15 cellular contexts compared by ENCODE assay signal in the genomic region with DNA sequence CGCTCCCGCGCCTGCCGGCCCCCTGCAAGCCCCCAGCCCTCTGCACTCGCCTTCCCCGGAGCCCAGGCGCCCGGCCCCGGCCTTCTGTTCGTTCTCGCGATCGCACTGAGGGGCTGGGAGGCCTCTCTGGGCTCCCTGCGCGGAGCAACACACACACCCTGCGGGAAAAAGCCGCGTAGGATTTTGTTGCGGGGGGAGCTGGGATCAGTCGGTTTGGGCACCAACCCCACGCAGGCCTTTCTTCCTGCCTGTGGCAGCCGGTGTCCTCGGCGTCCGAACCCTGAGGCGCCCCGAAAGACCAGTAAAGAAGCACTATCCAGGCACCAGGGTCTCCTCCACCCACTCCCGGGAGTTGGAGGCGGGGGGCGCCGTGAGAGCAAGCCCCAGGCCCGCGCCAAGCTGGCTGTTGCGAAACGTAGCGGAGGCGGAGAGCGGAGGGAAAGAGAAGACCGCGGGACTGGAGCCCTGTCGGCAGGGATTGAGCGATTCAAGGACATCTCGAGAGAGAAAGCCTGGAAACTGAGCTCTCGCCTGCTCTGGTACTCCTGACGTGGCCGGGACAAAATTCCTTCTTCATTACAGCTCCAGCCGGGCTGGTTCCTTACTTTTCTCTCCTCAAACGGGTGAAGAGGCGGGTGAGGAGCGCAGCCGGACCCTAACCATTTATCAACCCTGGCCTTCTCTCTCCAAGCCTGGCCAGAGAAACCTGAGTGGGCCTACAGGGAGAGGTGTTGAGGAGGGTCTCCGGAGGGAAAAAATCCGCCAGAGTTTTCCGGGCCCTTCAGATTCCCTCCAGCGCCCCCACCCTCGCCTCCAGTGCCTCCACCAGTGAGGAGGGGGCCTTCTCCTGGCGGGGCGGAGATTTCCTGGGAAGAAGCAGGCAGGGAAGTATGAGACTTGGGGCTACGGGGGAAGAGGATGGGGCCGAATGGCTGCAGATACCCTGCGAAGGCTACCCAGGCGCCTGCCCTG. TPM values are rescaled to one million over a fixed set of nuclear protein-coding genes. Genes with fewer than 3 reads are reported as not detected.
DNase-seq lines count a peak whose midpoint lies in the region; ATAC-seq and TF ChIP-seq lines count a peak whose summit lies in the region.
"Had no signal": no experiment of that assay in that cellular context is flagged by ENCODE, and none has a peak within 500 bp of the region (broad histone marks: within the 10 kb centered on the region; RNA-seq: fewer than 3 reads in every experiment).

No MANE protein-coding gene starts in this region.

- in situ Hi-C loops in GM23248 (cut with MboI), result no loop called here

- H3K4me1 ChIP-seq in GM23248 (ENCODE audit: insufficient read depth) (peaks cover 39% of the 10 kb centered on the region), iPS-15b (ENCODE audit: control insufficient read depth, insufficient read depth, low read length) (peaks cover 2% of the 10 kb centered on the region), psoas muscle (peaks cover 21% of the 10 kb centered on the region)
- H3K4me1 ChIP-seq: colonic mucosa had no signal

- peak overlapping the region; percentile 97 for H3K9ac ChIP-seq in GM23248
- no peak overlapping the region for H3K9ac ChIP-seq in iPS-15b (ENCODE audit: low read depth, low read length)
- H3K9ac ChIP-seq: SK-N-SH had no signal

- H3K36me3 ChIP-seq in GM23248 (ENCODE audit: low read depth) (no peaks in the 10 kb centered on the region), iPS-15b (ENCODE audit: control insufficient read depth, insufficient read depth, low read length) (no peaks in the 10 kb centered on the region), psoas muscle (ENCODE audit: insufficient read depth in 1 of 2, low read depth in 1 of 2) (no peaks in the 10 kb centered on the region)
- H3K36me3 ChIP-seq: colonic mucosa had no signal

- DNase-seq in GM23248 (peak; percentile 95), astrocyte of the hippocampus (ENCODE audit: low read depth, low spot score) (peak; percentile 16), psoas muscle (peak; percentile 73 to 83), NK-92 (lab: John Stamatoyannopoulos, UW; ENCODE audit: unreplicated experiment) (no peak), NAMALWA (ENCODE audit: low spot score) (no peak)
- DNase-seq: colonic mucosa, NCI-H1105 treated with DMSO at 0.1 percent for 48 hours, SK-N-SH had no signal

- peak overlapping the region; percentile 94 for H3K4me2 ChIP-seq in GM23248 (ENCODE audit: unreplicated experiment)
- H3K4me2 ChIP-seq: SK-N-SH had no signal

- peaks cover 93% of the 10 kb centered on the region for H3K79me2 ChIP-seq in GM23248 (ENCODE audit: insufficient read depth)

- H3K4me3 ChIP-seq in GM23248 (peak overlapping the region; percentile 77), iPS-15b (ENCODE audit: low read depth, low read length) (peak overlapping the region; percentile 13), psoas muscle (peak overlapping the region; percentile 19)
- H3K4me3 ChIP-seq: colonic mucosa had no signal

- 9 to 10% methylated on average over 60 to 62 of the region's 62 CpGs for WGBS in GM23248 (ENCODE audit: low coverage in 1 of 2, low lambda C conversion rate in 2 of 2, missing lambda C conversion rate in 2 of 2), 2 experiments
- WGBS in psoas muscle, 3 donors, result 64 to 67% (median 65%) methylated on average over 62 of the region's 62 CpGs

- H3K9me2 ChIP-seq in GM23248 (ENCODE audit: insufficient read depth), result no peaks in the 10 kb centered on the region
- H3K9me2 ChIP-seq: SK-N-SH had no signal

- ATAC-seq in psoas muscle, result peak in 1 of 4 donors; percentile 44
- ATAC-seq in GM18909 (IDR thresholded peaks at IDR 0.05; ENCODE audit: poor library complexity, unreplicated experiment), result no peak
- ATAC-seq in GM21529 (IDR thresholded peaks at IDR 0.05; ENCODE audit: unreplicated experiment), result no peak
- ATAC-seq: activated T-helper 17 cell treated with anti-CD3 and anti-CD28 coated beads, Interleukin-2, amount 50 U/mL, for 72 hours had no signal

- no peaks in the 10 kb centered on the region for H4K20me1 ChIP-seq in GM23248 (ENCODE audit: insufficient read depth)

- H3K9me3 ChIP-seq in GM23248 (ENCODE audit: low read depth) (no peaks in the 10 kb centered on the region), iPS-15b (ENCODE audit: control insufficient read depth, insufficient read depth, low read length) (no peaks in the 10 kb centered on the region), psoas muscle (no peaks in the 10 kb centered on the region)
- H3K9me3 ChIP-seq: colonic mucosa, SK-N-SH had no signal

- no peak for TF ChIP-seq CTCF in psoas muscle (IDR thresholded peaks at IDR 0.05)

- H3F3A ChIP-seq in GM23248 (ENCODE audit: insufficient read depth), result peaks cover 30% of the 10 kb centered on the region

- H3K27ac ChIP-seq in GM23248 (peak overlapping the region; percentile 99), psoas muscle (peak overlapping the region; percentile 24)
- H3K27ac ChIP-seq: C4-2B, colonic mucosa had no signal

- H3K27me3 ChIP-seq in GM23248 (replicated peaks; ENCODE audit: insufficient read depth), result no peaks in the 10 kb centered on the region
- H3K27me3 ChIP-seq in iPS-15b (ENCODE audit: control insufficient read depth, insufficient read depth, low read length), result peaks cover 100% of the 10 kb centered on the region
- H3K27me3 ChIP-seq in psoas muscle (ENCODE audit: insufficient read depth in 3 of 3, low read length in 2 of 3), result peaks cover 0 to 4% (median 0%) of the 10 kb centered on the region in 3 donors

- H2AFZ ChIP-seq in GM23248, result peak overlapping the region; percentile 81

- intact Hi-C loops in psoas muscle (cut with DNase I), result loop anchor here in 1 of 2 donors (10.0 kb wide), 1 partner anchor 104 kb away; no protein-coding TSS in a partner anchor

RNA-seq across cellular contexts. Expression of gene HOXC5, which starts 1.7 kb away (rescaled TPM):
- total RNA-seq in GM23248 (2014; rRNA removed; shearing (Covaris generic)), result 1.1 and 1.8 TPM in 2 replicates
- polyA plus RNA-seq in GM23248 (2016; fragmentation: Nextera tagmentation; extraction: Ambion mirVana) (0.65 and 1.3 TPM in 2 replicates), psoas muscle (under 1 TPM; 0.03 to 0.58 (median 0.04) TPM)
- 1 to 10 TPM in 2 of 4 donors, under 1 TPM in 2; 0.25 to 3.3 (median 1.1) TPM for total RNA-seq in psoas muscle
- total RNA-seq: activated T-helper 17 cell treated with anti-CD3 and anti-CD28 coated beads, Interleukin-2, amount 50 U/mL, for 72 hours; colonic mucosa; G401; mononuclear cell had no signal

RNA-seq across cellular contexts. Expression of gene HOXC6, which starts 2.9 kb away (rescaled TPM):
- total RNA-seq in GM23248 (2014; rRNA removed; shearing (Covaris generic)), result 3.6 and 4.9 TPM in 2 replicates
- polyA plus RNA-seq in GM23248 (2016; fragmentation: Nextera tagmentation; extraction: Ambion mirVana), result 19.9 and 20.5 TPM in 2 replicates
- 10 to 100 TPM in 2 of 4 donors, 1 to 10 TPM in 2; 5.2 to 23.6 (median 12.5) TPM for total RNA-seq in psoas muscle
- polyA plus RNA-seq in psoas muscle, result 1 to 10 TPM; 2.2 to 9.5 (median 4.7) TPM
- total RNA-seq: activated T-helper 17 cell treated with anti-CD3 and anti-CD28 coated beads, Interleukin-2, amount 50 U/mL, for 72 hours; mononuclear cell had no signal

RNA-seq across cellular contexts. Expression of gene HOXC8, which starts 22.4 kb away (rescaled TPM):
- total RNA-seq in GM23248 (2014; rRNA removed; shearing (Covaris generic)), result 3.8 and 11.3 TPM in 2 replicates
- polyA plus RNA-seq in GM23248 (2016; fragmentation: Nextera tagmentation; extraction: Ambion mirVana) (16.7 and 20.8 TPM in 2 replicates), psoas muscle (1 to 10 TPM; 1.6 to 8.8 (median 3.3) TPM)
- 10 to 100 TPM in 1 of 4 donors, 1 to 10 TPM in 3; 6.7 to 10.2 (median 9.0) TPM for total RNA-seq in psoas muscle
- total RNA-seq: activated T-helper 17 cell treated with anti-CD3 and anti-CD28 coated beads, Interleukin-2, amount 50 U/mL, for 72 hours; colonic mucosa; mononuclear cell had no signal

RNA-seq across cellular contexts. Expression of gene HOXC4, which starts 22.5 kb away (rescaled TPM):
- total RNA-seq in GM23248 (2014; rRNA removed; shearing (Covaris generic)), result 2.2 and 3.4 TPM in 2 replicates
- polyA plus RNA-seq in GM23248 (2016; fragmentation: Nextera tagmentation; extraction: Ambion mirVana) (2.3 and 3.1 TPM in 2 replicates), psoas muscle (1 to 10 TPM in 2 of 3 donors, under 1 TPM in 1; 0.72 to 1.4 (median 1.1) TPM)
- 1 to 10 TPM; 1.6 to 4.7 (median 2.6) TPM for total RNA-seq in psoas muscle
- total RNA-seq: colonic mucosa had no signal

RNA-seq across cellular contexts. Expression of gene HOXC9, which starts 31.2 kb away (rescaled TPM):
- total RNA-seq in GM23248 (2014; rRNA removed; shearing (Covaris generic)), result 2.5 and 3.7 TPM in 2 replicates
- polyA plus RNA-seq in GM23248 (2016; fragmentation: Nextera tagmentation; extraction: Ambion mirVana) (5.5 and 6.0 TPM in 2 replicates), psoas muscle (10 to 100 TPM in 2 of 3 donors, 1 to 10 TPM in 1; 8.8 to 31.1 (median 16.4) TPM)
- 10 to 100 TPM in 2 of 4 donors, 1 to 10 TPM in 2; 6.4 to 14.6 (median 9.2) TPM for total RNA-seq in psoas muscle
- total RNA-seq: activated T-helper 17 cell treated with anti-CD3 and anti-CD28 coated beads, Interleukin-2, amount 50 U/mL, for 72 hours; colonic mucosa; mononuclear cell had no signal

Comparison
In these comparisons a context has a peak if more than half of its experiments do, and no peak if none do; other contexts are left out.
1. DNase-seq: peak in GM23248 (single experiment), astrocyte of the hippocampus (single experiment) and psoas muscle (2 of 2); none in NK-92 (single experiment) and NAMALWA (single experiment).
2. H3K4me3 ChIP-seq: peak in every context shown above with its lines; median percentile 77 in GM23248; 19 in psoas muscle; 13 in iPS-15b.